21 cellular contexts compared by ENCODE assay signal in genomic region chr13:20405691-20406090, GRCh38.
A peak's percentile ranks its signal among the peaks of the same experiment; 100 is the strongest.
DNase-seq lines count a peak whose midpoint lies in the region; ATAC-seq and TF ChIP-seq lines count a peak whose summit lies in the region.
"Had no signal": no experiment of that assay in that cellular context is flagged by ENCODE, and none has a peak within 500 bp of the region (broad histone marks: within the 10 kb centered on the region; RNA-seq: fewer than 3 reads in every experiment).

No MANE protein-coding gene starts in this region.

- H3K36me3 ChIP-seq in vagina: peaks cover 0 to 6% of the 10 kb centered on the region in 2 donors
- H3K36me3 ChIP-seq: breast epithelium had no signal

- H3K36me3 Mint-ChIP-seq in activated T-helper 2 cell treated with anti-CD3 and anti-CD28 coated beads, Interferon-gamma antibody, Interleukin-2, Interleukin-4, amounts not matched to agents 10 μg/mL and 5 μg/mL and 100 μg/mL, durations not matched to agents 14 hours and 24 hours and 36 hours (ENCODE audit: low read depth): peaks cover 2% of the 10 kb centered on the region
- H3K36me3 Mint-ChIP-seq in glutamatergic neuron (ENCODE audit: unreplicated experiment) (no peaks in the 10 kb centered on the region), nephron progenitor cell (ENCODE audit: low read depth) (no peaks in the 10 kb centered on the region)

- H3K4me1 ChIP-seq in vagina: peaks cover 16% of the 10 kb centered on the region
- H3K4me1 ChIP-seq: breast epithelium, left lung, right lobe of liver had no signal

- no peak overlapping the region for H3K4me3 Mint-ChIP-seq in activated T-helper 2 cell treated with anti-CD3 and anti-CD28 coated beads, Interferon-gamma antibody, Interleukin-2, Interleukin-4, amounts not matched to agents 10 μg/mL and 5 μg/mL and 100 μg/mL, durations not matched to agents 14 hours and 24 hours and 36 hours (ENCODE audit: low read depth)
- H3K4me3 Mint-ChIP-seq in glutamatergic neuron (ENCODE audit: unreplicated experiment): no peak overlapping the region
- peak overlapping the region; percentile 39 for H3K4me3 Mint-ChIP-seq in nephron progenitor cell
- H3K4me3 Mint-ChIP-seq: activated naive CD8-positive, alpha-beta T cell treated with anti-CD3 and anti-CD28 coated beads, Interleukin-2, amount 50 U/mL, for 24 hours; dendritic cell treated with granulocyte-macrophage colony-stimulating factor and Interleukin-4, amounts not matched to agents 40 ng/mL and 50 ng/mL, for 4 days; stimulated activated naive CD8-positive, alpha-beta T cell treated with anti-CD3 and anti-CD28 coated beads, Interleukin-15, Interleukin-2, amounts not matched to agents 100 ng/mL and 50 ng/mL, for 24 hours had no signal

- H3K27me3 ChIP-seq in vagina: no peaks in the 10 kb centered on the region
- H3K27me3 ChIP-seq: breast epithelium, left lung, right lobe of liver had no signal

- no peaks in the 10 kb centered on the region for H3K27me3 Mint-ChIP-seq in activated T-helper 2 cell treated with anti-CD3 and anti-CD28 coated beads, Interferon-gamma antibody, Interleukin-2, Interleukin-4, amounts not matched to agents 10 μg/mL and 5 μg/mL and 100 μg/mL, durations not matched to agents 14 hours and 24 hours and 36 hours (ENCODE audit: low read depth)
- peaks cover 2% of the 10 kb centered on the region for H3K27me3 Mint-ChIP-seq in glutamatergic neuron (ENCODE audit: unreplicated experiment)
- H3K27me3 Mint-ChIP-seq in nephron progenitor cell (ENCODE audit: low read depth, poor library complexity): peaks cover 33% of the 10 kb centered on the region
- H3K27me3 Mint-ChIP-seq: activated naive CD8-positive, alpha-beta T cell treated with anti-CD3 and anti-CD28 coated beads, Interleukin-2, amount 50 U/mL, for 24 hours; stimulated activated naive CD8-positive, alpha-beta T cell treated with anti-CD3 and anti-CD28 coated beads, Interleukin-15, Interleukin-2, amounts not matched to agents 100 ng/mL and 50 ng/mL, for 24 hours had no signal

- TF ChIP-seq CTCF in glutamatergic neuron (IDR thresholded peaks at IDR 0.05; ENCODE audit: partially characterized antibody, unreplicated experiment): no peak
- no peak for TF ChIP-seq CTCF in nephron progenitor cell (IDR thresholded peaks at IDR 0.05)
- TF ChIP-seq CTCF in vagina (IDR thresholded peaks at IDR 0.05): no peak

- H3K4me3 ChIP-seq in vagina: no peak overlapping the region
- H3K4me3 ChIP-seq: breast epithelium, left lung, right lobe of liver, SK-N-MC had no signal

- peaks cover 24% of the 10 kb centered on the region for H3K4me1 Mint-ChIP-seq in activated T-helper 2 cell treated with anti-CD3 and anti-CD28 coated beads, Interferon-gamma antibody, Interleukin-2, Interleukin-4, amounts not matched to agents 10 μg/mL and 5 μg/mL and 100 μg/mL, durations not matched to agents 14 hours and 24 hours and 36 hours (ENCODE audit: low read depth)
- peaks cover 4% of the 10 kb centered on the region for H3K4me1 Mint-ChIP-seq in glutamatergic neuron (ENCODE audit: low read depth, unreplicated experiment)
- H3K4me1 Mint-ChIP-seq in nephron progenitor cell: peaks cover 38% of the 10 kb centered on the region

- no peak for ATAC-seq in GM21786 (IDR thresholded peaks at IDR 0.05; ENCODE audit: unreplicated experiment)
- ATAC-seq: activated naive CD8-positive, alpha-beta T cell treated with anti-CD3 and anti-CD28 coated beads, Interleukin-2, amount 50 U/mL, for 24 hours; left lung; right lobe of liver had no signal

- H3K9me3 Mint-ChIP-seq in activated T-helper 2 cell treated with anti-CD3 and anti-CD28 coated beads, Interferon-gamma antibody, Interleukin-2, Interleukin-4, amounts not matched to agents 10 μg/mL and 5 μg/mL and 100 μg/mL, durations not matched to agents 14 hours and 24 hours and 36 hours: peaks cover 4% of the 10 kb centered on the region
- H3K9me3 Mint-ChIP-seq in glutamatergic neuron (ENCODE audit: unreplicated experiment): peaks cover 6% of the 10 kb centered on the region
- H3K9me3 Mint-ChIP-seq in nephron progenitor cell: no peaks in the 10 kb centered on the region
- H3K9me3 Mint-ChIP-seq: activated naive CD8-positive, alpha-beta T cell treated with anti-CD3 and anti-CD28 coated beads, Interleukin-2, amount 50 U/mL, for 24 hours; dendritic cell treated with granulocyte-macrophage colony-stimulating factor and Interleukin-4, amounts not matched to agents 40 ng/mL and 50 ng/mL, for 4 days; stimulated activated naive CD8-positive, alpha-beta T cell treated with anti-CD3 and anti-CD28 coated beads, Interleukin-15, Interleukin-2, amounts not matched to agents 100 ng/mL and 50 ng/mL, for 24 hours had no signal

- H3K27ac ChIP-seq in vagina: no peak overlapping the region
- H3K27ac ChIP-seq: breast epithelium, left lung, right lobe of liver, SK-N-MC had no signal

- intact Hi-C loops in activated T-helper 2 cell treated with anti-CD3 and anti-CD28 coated beads, Interferon-gamma antibody, Interleukin-2, Interleukin-4, amounts not matched to agents 10 μg/mL and 5 μg/mL and 100 μg/mL, durations not matched to agents 14 hours and 24 hours and 36 hours (cut with micrococcal nuclease): no loop called here
- intact Hi-C loops in vagina (cut with DNase I): no loop called here

- peak; percentile 1 for DNase-seq in activated T-helper 2 cell treated with anti-CD3 and anti-CD28 coated beads, Interferon-gamma antibody, Interleukin-2, Interleukin-4, amounts not matched to agents 10 μg/mL and 5 μg/mL and 100 μg/mL, durations not matched to agents 14 hours and 24 hours and 36 hours (ENCODE audit: low spot score)
- DNase-seq in glutamatergic neuron (peak; percentile 42), nephron progenitor cell (peak; percentile 49), vagina (ENCODE audit: extremely low spot score in 2 of 2) (peak; percentile 80 to 90), NCI-H1417 (lab: John Stamatoyannopoulos, UW) (no peak), SW 1271 (lab: John Stamatoyannopoulos, UW) (no peak)
- DNase-seq: activated CD4-positive, CD25-positive, alpha-beta regulatory T cell; activated naive CD8-positive, alpha-beta T cell treated with anti-CD3 and anti-CD28 coated beads, Interleukin-2, amount 50 U/mL, for 24 hours; Calu3; left lung; NCI-H1105 treated with DMSO at 0.1 percent for 48 hours; NCI-H2171; NCI-H526 treated with DMSO at 0.1 percent for 48 hours; occipital lobe; right lobe of liver; stimulated activated CD4-positive, alpha-beta T cell treated with anti-CD3 and anti-CD28 coated beads, Interleukin-1b, Interleukin-23, amount 100 ng/mL, for 48 hours had no signal

- no peaks in the 10 kb centered on the region for H3K9me3 ChIP-seq in vagina
- H3K9me3 ChIP-seq: breast epithelium, left lung, right lobe of liver had no signal

- TF ChIP-seq POLR2A in vagina (IDR thresholded peaks at IDR 0.05): no peak

- H3K27ac Mint-ChIP-seq in activated T-helper 2 cell treated with anti-CD3 and anti-CD28 coated beads, Interferon-gamma antibody, Interleukin-2, Interleukin-4, amounts not matched to agents 10 μg/mL and 5 μg/mL and 100 μg/mL, durations not matched to agents 14 hours and 24 hours and 36 hours: no peak overlapping the region
- H3K27ac Mint-ChIP-seq in glutamatergic neuron (ENCODE audit: unreplicated experiment): no peak overlapping the region
- H3K27ac Mint-ChIP-seq in nephron progenitor cell: no peak overlapping the region
- H3K27ac Mint-ChIP-seq: activated naive CD8-positive, alpha-beta T cell treated with anti-CD3 and anti-CD28 coated beads, Interleukin-2, amount 50 U/mL, for 24 hours; dendritic cell treated with granulocyte-macrophage colony-stimulating factor and Interleukin-4, amounts not matched to agents 40 ng/mL and 50 ng/mL, for 4 days; stimulated activated naive CD8-positive, alpha-beta T cell treated with anti-CD3 and anti-CD28 coated beads, Interleukin-15, Interleukin-2, amounts not matched to agents 100 ng/mL and 50 ng/mL, for 24 hours had no signal

Comparison
In these comparisons a context has a peak if more than half of its experiments do, and no peak if none do; other contexts are left out.
1. DNase-seq: peak in activated T-helper 2 cell treated with anti-CD3 and anti-CD28 coated beads, Interferon-gamma antibody, Interleukin-2, Interleukin-4, amounts not matched to agents 10 μg/mL and 5 μg/mL and 100 μg/mL, durations not matched to agents 14 hours and 24 hours and 36 hours (single experiment), glutamatergic neuron (single experiment), nephron progenitor cell (single experiment) and vagina (2 of 2); none in NCI-H1417 (0 of 3) and SW 1271 (0 of 2).